8 cellular contexts compared by ENCODE assay signal in genomic region chr2:30234180-30234971, GRCh38. TPM values are rescaled to one million over a fixed set of nuclear protein-coding genes. Genes with fewer than 3 reads are reported as not detected.
DNase-seq lines count a peak whose midpoint lies in the region; ATAC-seq, FAIRE-seq and TF ChIP-seq lines count a peak whose summit lies in the region.

No MANE protein-coding gene starts in this region.

- no peak overlapping the region for H3K9ac ChIP-seq in HUES6 (ENCODE audit: low read length)
- H3K9ac ChIP-seq in adipocyte (ENCODE audit: low read length), result peak overlapping the region; percentile 92

- no peak for TF ChIP-seq POLR2A in tibial nerve (IDR thresholded peaks at IDR 0.05)

- H3K27ac ChIP-seq in HUES6 (ENCODE audit: low read depth, low read length), result no peak overlapping the region
- peak overlapping the region; percentile 91 for H3K27ac ChIP-seq in lower lobe of right lung
- H3K27ac ChIP-seq in tibial nerve, result no peak overlapping the region

- ATAC-seq in lower lobe of right lung, result peak in 1 of 2 donors; percentile 3

- TF ChIP-seq CTCF in lower lobe of right lung (IDR thresholded peaks at IDR 0.05) (no peak), tibial nerve (IDR thresholded peaks at IDR 0.05) (no peak)

- H3K4me1 ChIP-seq in HUES6 (ENCODE audit: control insufficient read depth, insufficient read depth, low read length) (peaks cover 31% of the 10 kb centered on the region), adipocyte (ENCODE audit: control insufficient read depth, insufficient read depth, low read length) (peaks cover 30% of the 10 kb centered on the region), lower lobe of right lung (peaks cover 70% of the 10 kb centered on the region), tibial nerve (peaks cover 0 to 46% (median 15%) of the 10 kb centered on the region in 4 donors)

- peaks cover 6% of the 10 kb centered on the region for H3K36me3 ChIP-seq in HUES6 (ENCODE audit: control insufficient read depth, insufficient read depth, low read length)
- H3K36me3 ChIP-seq in adipocyte (ENCODE audit: control insufficient read depth, insufficient read depth, low read length, severe bottlenecking), result peaks cover 27% of the 10 kb centered on the region
- H3K36me3 ChIP-seq in lower lobe of right lung, result peaks cover 22% of the 10 kb centered on the region
- H3K36me3 ChIP-seq in tibial nerve, result peaks cover 0 to 18% (median 0%) of the 10 kb centered on the region in 3 donors

- H3K4me3 ChIP-seq in HUES6 (ENCODE audit: low read depth, low read length) (peak overlapping the region; percentile 15; the same call in 1 of the 2 replicates), adipocyte (ENCODE audit: low read length) (peak overlapping the region; percentile 84), lower lobe of right lung (peak overlapping the region; percentile 82), tibial nerve (peak overlapping the region in 2 of 4 donors; percentile 6 to 67)

- H3K27me3 ChIP-seq in HUES6 (ENCODE audit: control insufficient read depth, insufficient read depth, low read length), result peaks cover 30% of the 10 kb centered on the region
- H3K27me3 ChIP-seq in adipocyte (replicated peaks; ENCODE audit: control insufficient read depth, insufficient read depth, low read length), result no peaks in the 10 kb centered on the region
- no peaks in the 10 kb centered on the region for H3K27me3 ChIP-seq in lower lobe of right lung (ENCODE audit: low read depth)
- peaks cover 0 to 4% of the 10 kb centered on the region in 2 donors for H3K27me3 ChIP-seq in tibial nerve

- DNase-seq in AG08395 (ENCODE audit: low spot score) (peak; percentile 69), adipocyte (ENCODE audit: low read depth) (peak; percentile 84), lower lobe of right lung (no peak), tibial nerve (ENCODE audit: low spot score in 2 of 2) (peak; percentile 30 to 45), CD1c-positive myeloid dendritic cell (ENCODE audit: extremely low spot score) (no peak), frontal cortex (ENCODE audit: low spot score in 2 of 2) (no peak), NCI-H146 treated with DMSO at 0.1 percent for 48 hours (lab: John Stamatoyannopoulos, UW; ENCODE audit: unreplicated experiment) (no peak)

- WGBS in tibial nerve, 2 donors, result 56 to 74% methylated on average over 12 of the region's 12 CpGs

- H3K9me3 ChIP-seq in HUES6 (ENCODE audit: control insufficient read depth, insufficient read depth, low read depth, low read length), result no peaks in the 10 kb centered on the region
- H3K9me3 ChIP-seq in adipocyte (ENCODE audit: control insufficient read depth, low read length), result peaks cover 5% of the 10 kb centered on the region
- no peaks in the 10 kb centered on the region for H3K9me3 ChIP-seq in lower lobe of right lung
- H3K9me3 ChIP-seq in tibial nerve, result peaks cover 0 to 4% (median 0%) of the 10 kb centered on the region in 4 donors

- TF ChIP-seq EP300 in tibial nerve (IDR thresholded peaks at IDR 0.05), result peak in 1 of 2 donors; percentile 42

- no peak for FAIRE-seq in frontal cortex (lab: Jason Lieb, UNC)

- intact Hi-C loops in lower lobe of right lung (cut with DNase I), result no loop called here

RNA-seq across cellular contexts. Expression of gene LBH, which starts 3.0 kb away (rescaled TPM):
- total RNA-seq in lower lobe of right lung (137 TPM), tibial nerve (10 to 100 TPM; 12.7 to 31.6 (median 21.5) TPM), frontal cortex (68.9 TPM)

Comparison
In these comparisons a context has a peak if more than half of its experiments do, and no peak if none do; other contexts are left out.
1. DNase-seq: peak in AG08395 (single experiment), adipocyte (single experiment) and tibial nerve (2 of 2); none in lower lobe of right lung (single experiment), CD1c-positive myeloid dendritic cell (single experiment), frontal cortex (0 of 2) and NCI-H146 treated with DMSO at 0.1 percent for 48 hours (single experiment).